ENCODE assay signal across 19 cellular contexts in the genomic region with DNA sequence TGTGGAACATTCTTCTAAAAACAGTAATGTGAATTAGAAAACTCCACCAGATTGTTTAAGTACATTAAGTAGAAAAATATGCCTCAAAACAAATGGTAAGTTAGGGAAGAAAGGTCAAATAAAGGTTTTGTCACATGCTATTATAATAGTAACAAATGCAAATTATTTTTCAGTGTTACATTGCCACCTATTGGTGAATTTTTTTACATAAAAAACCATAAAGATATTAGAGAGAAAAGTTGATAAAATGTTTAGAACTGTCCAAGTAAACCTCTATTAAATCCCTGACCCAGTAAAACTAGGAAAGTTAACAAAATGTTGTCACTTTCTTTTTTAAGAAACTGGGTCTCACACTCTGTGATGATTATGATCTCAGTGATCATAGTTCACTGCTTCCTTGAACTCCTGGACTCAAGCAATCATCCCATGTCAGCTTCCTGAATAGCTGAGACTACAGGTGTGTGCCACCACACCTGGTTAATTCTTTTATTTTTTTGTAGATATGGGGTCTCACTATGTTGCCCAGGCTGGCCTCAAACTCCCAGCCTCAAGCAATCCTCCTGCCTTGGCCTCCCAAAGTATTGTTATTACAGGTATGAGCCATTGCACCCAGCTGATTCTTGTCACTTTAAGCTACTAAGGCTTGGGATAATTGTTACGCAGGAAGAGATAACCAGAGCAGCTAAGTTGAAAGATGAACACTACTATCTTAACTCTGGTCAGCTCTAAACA.
DNase-seq lines count a peak whose midpoint lies in the region; ATAC-seq and TF ChIP-seq lines count a peak whose summit lies in the region.
"Had no signal": no experiment of that assay in that cellular context is flagged by ENCODE, and none has a peak within 500 bp of the region (broad histone marks: within the 10 kb centered on the region; RNA-seq: fewer than 3 reads in every experiment).

No MANE protein-coding gene starts in this region.

- TF ChIP-seq CTCF in C4-2B (conservative IDR thresholded peaks at IDR 0.05) (peak; percentile 27), foreskin keratinocyte (conservative IDR thresholded peaks at IDR 0.05) (peak; percentile 34), heart left ventricle (IDR thresholded peaks at IDR 0.05) (peak in 4 of 12 donors; percentile 5 to 19 (median 17))

- H3K4me1 ChIP-seq in foreskin keratinocyte (no peaks in the 10 kb centered on the region), heart left ventricle (peaks cover 0 to 4% (median 0%) of the 10 kb centered on the region in 12 donors)
- H3K4me1 ChIP-seq: BLaER1, left lung, upper lobe of left lung had no signal

- 90 to 98% (median 92%) methylated on average over 1 of the region's 1 CpG for WGBS in heart left ventricle, 4 donors

- peak; percentile 37; the same call in 1 of the 3 replicates for ATAC-seq in SK-N-SH treated with all-trans-retinoic acid at 6 μM for 48 hours
- ATAC-seq in foreskin keratinocyte = no peak
- ATAC-seq in heart left ventricle = no peak
- ATAC-seq: left lung; natural killer cell; stimulated activated memory B cell treated with anti-CD40 and anti-IgM and Interleukin-4, amounts not matched to agents 10 μg/mL and 1 μg/mL and 100 μg/mL, for 72 hours had no signal

- H3K27ac ChIP-seq in C4-2B (no peak overlapping the region), foreskin keratinocyte (no peak overlapping the region), heart left ventricle (no peak overlapping the region)
- H3K27ac ChIP-seq: BLaER1, epithelial cell of prostate, left lung, upper lobe of left lung, WERI-Rb-1 had no signal

- H3K4me3 ChIP-seq in heart left ventricle = no peak overlapping the region
- H3K4me3 ChIP-seq: BLaER1, left lung, upper lobe of left lung had no signal

- no peaks in the 10 kb centered on the region for H3K9me3 ChIP-seq in heart left ventricle
- H3K9me3 ChIP-seq: BLaER1, left lung, upper lobe of left lung had no signal

- H3K27me3 ChIP-seq in foreskin keratinocyte (no peaks in the 10 kb centered on the region), heart left ventricle (no peaks in the 10 kb centered on the region)
- H3K27me3 ChIP-seq: left lung, upper lobe of left lung had no signal

- intact Hi-C loops in heart left ventricle (cut with DNase I) = no loop called here

- DNase-seq in HT-29 (ENCODE audit: low spot score) (peak; percentile 30), foreskin keratinocyte (peak in 1 of 2 donors; percentile 0), kidney glomerular epithelial cell (lab: John Stamatoyannopoulos, UW) (no peak), heart left ventricle (no peak), NCI-H2081 (lab: John Stamatoyannopoulos, UW) (no peak)
- no peak for DNase-seq in activated effector memory CD4-positive, alpha-beta T cell treated with Interleukin-2 at 50 U/mL for 16 hours
- DNase-seq: activated naive CD4-positive, alpha-beta T cell treated with anti-CD3 and anti-CD28 coated beads, Interleukin-2, amount 50 U/mL, for 16 hours; central memory CD4-positive, alpha-beta T cell; left lung; natural killer cell; NCI-H187 treated with DMSO at 0.1 percent for 48 hours; stimulated activated CD4-positive, alpha-beta T cell treated with anti-CD3 and anti-CD28 coated beads, Interleukin-4, amount 100 ng/mL, for 4 hours; upper lobe of left lung; WERI-Rb-1 had no signal

- H3K36me3 ChIP-seq in heart left ventricle = peaks cover 0 to 47% (median 5%) of the 10 kb centered on the region in 9 donors
- H3K36me3 ChIP-seq: left lung, upper lobe of left lung had no signal

- no peak for TF ChIP-seq POLR2A in heart left ventricle (IDR thresholded peaks at IDR 0.05)

TF ChIP-seq in SK-N-SH treated with all-trans-retinoic acid at 6 μM for 48 hours, 23 proteins besides CTCF, POLR2A, EP300 and RAD21 (continues in another document):
- TF ChIP-seq TOX (CRISPR knock-in tag; IDR thresholded peaks at IDR 0.05; ENCODE audit: borderline replicate concordance) (no peak), ESRRG (CRISPR knock-in tag; IDR thresholded peaks at IDR 0.05) (no peak), ZC3H10 (CRISPR knock-in tag; IDR thresholded peaks at IDR 0.05) (no peak), ZFP3 (CRISPR knock-in tag; IDR thresholded peaks at IDR 0.05) (no peak), OSR1 (CRISPR knock-in tag; IDR thresholded peaks at IDR 0.05) (no peak), ZFP30 (CRISPR knock-in tag; IDR thresholded peaks at IDR 0.05) (no peak), SNAI2 (CRISPR knock-in tag; IDR thresholded peaks at IDR 0.05) (no peak), ZNF8 (CRISPR knock-in tag; IDR thresholded peaks at IDR 0.05) (no peak), ZNF70 (CRISPR knock-in tag; IDR thresholded peaks at IDR 0.05) (no peak), BACH2 (CRISPR knock-in tag; IDR thresholded peaks at IDR 0.05; ENCODE audit: borderline replicate concordance) (no peak)
- TF ChIP-seq, protein P1, sequence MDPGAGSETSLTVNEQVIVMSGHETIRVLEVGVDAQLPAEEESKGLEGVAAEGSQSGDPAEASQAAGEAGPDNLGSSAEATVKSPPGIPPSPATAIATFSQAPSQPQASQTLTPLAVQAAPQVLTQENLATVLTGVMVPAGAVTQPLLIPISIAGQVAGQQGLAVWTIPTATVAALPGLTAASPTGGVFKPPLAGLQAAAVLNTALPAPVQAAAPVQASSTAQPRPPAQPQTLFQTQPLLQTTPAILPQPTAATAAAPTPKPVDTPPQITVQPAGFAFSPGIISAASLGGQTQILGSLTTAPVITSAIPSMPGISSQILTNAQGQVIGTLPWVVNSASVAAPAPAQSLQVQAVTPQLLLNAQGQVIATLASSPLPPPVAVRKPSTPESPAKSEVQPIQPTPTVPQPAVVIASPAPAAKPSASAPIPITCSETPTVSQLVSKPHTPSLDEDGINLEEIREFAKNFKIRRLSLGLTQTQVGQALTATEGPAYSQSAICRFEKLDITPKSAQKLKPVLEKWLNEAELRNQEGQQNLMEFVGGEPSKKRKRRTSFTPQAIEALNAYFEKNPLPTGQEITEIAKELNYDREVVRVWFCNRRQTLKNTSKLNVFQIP (CRISPR knock-in tag; IDR thresholded peaks at IDR 0.05; ENCODE audit: borderline replicate concordance, low read depth) = no peak
- TF ChIP-seq, protein P2, sequence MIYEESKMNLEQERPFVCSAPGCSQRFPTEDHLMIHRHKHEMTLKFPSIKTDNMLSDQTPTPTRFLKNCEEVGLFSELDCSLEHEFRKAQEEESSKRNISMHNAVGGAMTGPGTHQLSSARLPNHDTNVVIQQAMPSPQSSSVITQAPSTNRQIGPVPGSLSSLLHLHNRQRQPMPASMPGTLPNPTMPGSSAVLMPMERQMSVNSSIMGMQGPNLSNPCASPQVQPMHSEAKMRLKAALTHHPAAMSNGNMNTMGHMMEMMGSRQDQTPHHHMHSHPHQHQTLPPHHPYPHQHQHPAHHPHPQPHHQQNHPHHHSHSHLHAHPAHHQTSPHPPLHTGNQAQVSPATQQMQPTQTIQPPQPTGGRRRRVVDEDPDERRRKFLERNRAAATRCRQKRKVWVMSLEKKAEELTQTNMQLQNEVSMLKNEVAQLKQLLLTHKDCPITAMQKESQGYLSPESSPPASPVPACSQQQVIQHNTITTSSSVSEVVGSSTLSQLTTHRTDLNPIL (CRISPR knock-in tag; IDR thresholded peaks at IDR 0.05; ENCODE audit: low read depth) = no peak
- TF ChIP-seq, protein P3, sequence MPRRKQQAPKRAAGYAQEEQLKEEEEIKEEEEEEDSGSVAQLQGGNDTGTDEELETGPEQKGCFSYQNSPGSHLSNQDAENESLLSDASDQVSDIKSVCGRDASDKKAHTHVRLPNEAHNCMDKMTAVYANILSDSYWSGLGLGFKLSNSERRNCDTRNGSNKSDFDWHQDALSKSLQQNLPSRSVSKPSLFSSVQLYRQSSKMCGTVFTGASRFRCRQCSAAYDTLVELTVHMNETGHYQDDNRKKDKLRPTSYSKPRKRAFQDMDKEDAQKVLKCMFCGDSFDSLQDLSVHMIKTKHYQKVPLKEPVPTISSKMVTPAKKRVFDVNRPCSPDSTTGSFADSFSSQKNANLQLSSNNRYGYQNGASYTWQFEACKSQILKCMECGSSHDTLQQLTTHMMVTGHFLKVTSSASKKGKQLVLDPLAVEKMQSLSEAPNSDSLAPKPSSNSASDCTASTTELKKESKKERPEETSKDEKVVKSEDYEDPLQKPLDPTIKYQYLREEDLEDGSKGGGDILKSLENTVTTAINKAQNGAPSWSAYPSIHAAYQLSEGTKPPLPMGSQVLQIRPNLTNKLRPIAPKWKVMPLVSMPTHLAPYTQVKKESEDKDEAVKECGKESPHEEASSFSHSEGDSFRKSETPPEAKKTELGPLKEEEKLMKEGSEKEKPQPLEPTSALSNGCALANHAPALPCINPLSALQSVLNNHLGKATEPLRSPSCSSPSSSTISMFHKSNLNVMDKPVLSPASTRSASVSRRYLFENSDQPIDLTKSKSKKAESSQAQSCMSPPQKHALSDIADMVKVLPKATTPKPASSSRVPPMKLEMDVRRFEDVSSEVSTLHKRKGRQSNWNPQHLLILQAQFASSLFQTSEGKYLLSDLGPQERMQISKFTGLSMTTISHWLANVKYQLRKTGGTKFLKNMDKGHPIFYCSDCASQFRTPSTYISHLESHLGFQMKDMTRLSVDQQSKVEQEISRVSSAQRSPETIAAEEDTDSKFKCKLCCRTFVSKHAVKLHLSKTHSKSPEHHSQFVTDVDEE (CRISPR knock-in tag; IDR thresholded peaks at IDR 0.05) = no peak
- TF ChIP-seq, protein P4, sequence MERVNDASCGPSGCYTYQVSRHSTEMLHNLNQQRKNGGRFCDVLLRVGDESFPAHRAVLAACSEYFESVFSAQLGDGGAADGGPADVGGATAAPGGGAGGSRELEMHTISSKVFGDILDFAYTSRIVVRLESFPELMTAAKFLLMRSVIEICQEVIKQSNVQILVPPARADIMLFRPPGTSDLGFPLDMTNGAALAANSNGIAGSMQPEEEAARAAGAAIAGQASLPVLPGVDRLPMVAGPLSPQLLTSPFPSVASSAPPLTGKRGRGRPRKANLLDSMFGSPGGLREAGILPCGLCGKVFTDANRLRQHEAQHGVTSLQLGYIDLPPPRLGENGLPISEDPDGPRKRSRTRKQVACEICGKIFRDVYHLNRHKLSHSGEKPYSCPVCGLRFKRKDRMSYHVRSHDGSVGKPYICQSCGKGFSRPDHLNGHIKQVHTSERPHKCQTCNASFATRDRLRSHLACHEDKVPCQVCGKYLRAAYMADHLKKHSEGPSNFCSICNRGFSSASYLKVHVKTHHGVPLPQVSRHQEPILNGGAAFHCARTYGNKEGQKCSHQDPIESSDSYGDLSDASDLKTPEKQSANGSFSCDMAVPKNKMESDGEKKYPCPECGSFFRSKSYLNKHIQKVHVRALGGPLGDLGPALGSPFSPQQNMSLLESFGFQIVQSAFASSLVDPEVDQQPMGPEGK (CRISPR knock-in tag; IDR thresholded peaks at IDR 0.05; ENCODE audit: borderline replicate concordance) = no peak
